Comparison of ENCODE assay signal across 8 cellular contexts in genomic region chr2:219245148-219245898, GRCh38. TPM values are rescaled to one million over a fixed set of nuclear protein-coding genes. Genes with fewer than 3 reads are reported as not detected.
DNase-seq lines count a peak whose midpoint lies in the region; ATAC-seq, FAIRE-seq and TF ChIP-seq lines count a peak whose summit lies in the region.

Gene GLB1L, minus strand, starts transcription at chr2:219245444. Its CDS starts 1,871 bp downstream, at chr2:219243573.
Gene STK16, plus strand, starts transcription at chr2:219245479. Its CDS starts 521 bp downstream, at chr2:219246000.

- under 1% methylated on average over 27 of the region's 46 CpGs for WGBS in prostate gland

- TF ChIP-seq CTCF in left ventricle myocardium inferior (IDR thresholded peaks at IDR 0.05; ENCODE audit: borderline replicate concordance): no peak
- peak in 2 of 4 experiments; percentile 10 to 33 for TF ChIP-seq CTCF in prostate gland (IDR thresholded peaks at IDR 0.05)
- TF ChIP-seq CTCF in upper lobe of right lung (IDR thresholded peaks at IDR 0.05): no peak

- H3K27me3 ChIP-seq in left ventricle myocardium inferior (ENCODE audit: low read depth) (no peaks in the 10 kb centered on the region), prostate gland (replicated peaks; ENCODE audit: insufficient read depth) (no peaks in the 10 kb centered on the region), upper lobe of right lung (no peaks in the 10 kb centered on the region)

- H3K9me3 ChIP-seq in left ventricle myocardium inferior (replicated peaks) (no peaks in the 10 kb centered on the region), prostate gland (no peaks in the 10 kb centered on the region), upper lobe of right lung (no peaks in the 10 kb centered on the region)

- peak; percentile 78 for ATAC-seq in HG02610 (IDR thresholded peaks at IDR 0.05; ENCODE audit: unreplicated experiment)
- peak; percentile 90 for ATAC-seq in upper lobe of right lung

- FAIRE-seq in GM12891 (lab: Jason Lieb, UNC): peak; percentile 96

- TF ChIP-seq POLR2A in GM12891 (IDR thresholded peaks at IDR 0.05; ENCODE audit: low read depth, low read length) (peak; percentile 85), prostate gland (IDR thresholded peaks at IDR 0.05) (peak; percentile 78)

- H3K36me3 ChIP-seq in left ventricle myocardium inferior (peaks cover 23% of the 10 kb centered on the region), prostate gland (no peaks in the 10 kb centered on the region), upper lobe of right lung (peaks cover 19% of the 10 kb centered on the region)

- H3K4me1 ChIP-seq in left ventricle myocardium inferior: peaks cover 57% of the 10 kb centered on the region
- H3K4me1 ChIP-seq in prostate gland (replicated peaks): peaks cover 20% of the 10 kb centered on the region
- H3K4me1 ChIP-seq in upper lobe of right lung: peaks cover 52% of the 10 kb centered on the region

- DNase-seq in GM12891 (ENCODE audit: insufficient read length, low spot score) (peak; percentile 99), NCI-H1048 (lab: John Stamatoyannopoulos, UW) (peak; percentile 41), T follicular helper cell (ENCODE audit: low read depth) (peak; percentile 73), amniotic stem cell (lab: John Stamatoyannopoulos, UW) (peak; percentile 67), left ventricle myocardium inferior (peak; percentile 96), prostate gland (ENCODE audit: low spot score) (peak; percentile 88), upper lobe of right lung (peak; percentile 97)

- peak within 1 kb of the TSS; percentile 93 for H3K27ac ChIP-seq in left ventricle myocardium inferior (replicated peaks)
- peak within 1 kb of the TSS; percentile 90 to 94 for H3K27ac ChIP-seq in prostate gland
- peak within 1 kb of the TSS; percentile 96 for H3K27ac ChIP-seq in upper lobe of right lung

- intact Hi-C loops in left ventricle myocardium inferior (cut with micrococcal nuclease) (no loop called here), prostate gland (cut with DNase I) (no loop called here), upper lobe of right lung (cut with DNase I) (no loop called here)

- H3K4me3 ChIP-seq in left ventricle myocardium inferior: peak within 1 kb of the TSS; percentile 81
- H3K4me3 ChIP-seq in prostate gland: peak within 1 kb of the TSS; percentile 74 to 77
- peak within 1 kb of the TSS; percentile 98 for H3K4me3 ChIP-seq in upper lobe of right lung

TF ChIP-seq in GM12891, 5 proteins besides CTCF, POLR2A, EP300 and RAD21:
- 0 out of 2 replicates have a peak, but pooled peaks have one; percentile 36 for TF ChIP-seq SPI1 (IDR thresholded peaks at IDR 0.05; ENCODE audit: low read depth, low read length)
- TF ChIP-seq TAF1 (IDR thresholded peaks at IDR 0.05; ENCODE audit: low read depth, low read length): peak; percentile 68; the same call in 1 of the 2 replicates
- TF ChIP-seq POU2F2 (IDR thresholded peaks at IDR 0.05; ENCODE audit: low read depth, low read length): no peak
- TF ChIP-seq PAX5 (IDR thresholded peaks at IDR 0.05; ENCODE audit: insufficient read depth, low read length, severe bottlenecking): no peak
- TF ChIP-seq POLR2AphosphoS5 (IDR thresholded peaks at IDR 0.05; ENCODE audit: low read depth, low read length): peak; percentile 77

RNA-seq across cellular contexts. Expression of gene GLB1L, which starts in this region (rescaled TPM):
- polyA plus RNA-seq in GM12891 (2012; ENCODE audit: low read depth, missing spikeins): 2.2 TPM
- total RNA-seq in left ventricle myocardium inferior (1.7 TPM), prostate gland (10 to 100 TPM; 23.1 to 25.0 TPM), upper lobe of right lung (10.0 TPM)

RNA-seq across cellular contexts. Expression of gene STK16, which starts in this region (rescaled TPM):
- 31.0 TPM for polyA plus RNA-seq in GM12891 (2012; ENCODE audit: low read depth, missing spikeins)
- total RNA-seq in left ventricle myocardium inferior (19.2 TPM), prostate gland (10 to 100 TPM; 20.5 to 26.1 TPM), upper lobe of right lung (21.4 TPM)

Comparison
In these comparisons a context has a peak if more than half of its experiments do, and no peak if none do; other contexts are left out.
1. Peak in every context shown above with its lines: DNase-seq, ATAC-seq, H3K4me3 ChIP-seq and H3K27ac ChIP-seq.
2. DNase-seq: peak in every context shown above with its lines; median percentile 99 in GM12891; 97 in upper lobe of right lung; 96 in left ventricle myocardium inferior; 88 in prostate gland; 73 in T follicular helper cell; 67 in amniotic stem cell; 41 in NCI-H1048.